Comparison of ENCODE assay signal across 14 cellular contexts in the genomic region with DNA sequence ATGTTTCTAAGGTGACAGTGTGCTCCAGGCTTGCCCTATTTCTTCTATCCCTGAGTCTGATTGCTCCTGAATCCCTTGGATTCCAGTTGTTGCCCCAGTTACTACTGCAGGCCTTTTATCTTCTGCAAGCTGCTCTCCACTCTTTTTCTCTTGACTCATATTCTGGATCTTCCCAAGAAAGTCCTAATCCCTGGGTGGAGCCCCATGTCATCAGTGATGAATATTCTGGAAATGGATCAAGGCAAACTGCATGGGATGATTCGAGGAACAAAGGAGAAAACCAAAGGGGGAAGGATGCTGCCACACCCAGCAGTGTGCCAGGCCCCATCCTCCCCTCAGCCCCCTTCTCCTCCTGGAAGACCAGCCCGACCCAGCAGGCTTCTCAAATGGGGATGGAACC.
"Had no signal": no experiment of that assay in that cellular context is flagged by ENCODE, and none has a peak within 500 bp of the region (broad histone marks: within the 10 kb centered on the region; RNA-seq: fewer than 3 reads in every experiment).

No MANE protein-coding gene starts in this region.

- DNase-seq: activated CD4-positive, alpha-beta memory T cell treated with anti-CD3 and anti-CD28 coated beads, Interleukin-2, amount 10 ng/mL, durations not matched to agents 7 days and 5 days; activated CD8-positive, alpha-beta memory T cell treated with anti-CD3 and anti-CD28 coated beads, Interleukin-2, amount 50 U/mL, for 4 hours; activated naive CD4-positive, alpha-beta T cell; immature natural killer cell; left cardiac atrium; lower lobe of right lung; midbrain; naive thymus-derived CD4-positive, alpha-beta T cell; small intestine; SW 1271; T-helper 9 cell had no signal

- H3K4me1 Mint-ChIP-seq: activated CD4-positive, alpha-beta memory T cell treated with anti-CD3 and anti-CD28 coated beads, Interleukin-2, amount 10 ng/mL, durations not matched to agents 7 days and 5 days; immature natural killer cell had no signal

- H3K27me3 Mint-ChIP-seq: type B pancreatic cell had no signal

- H3K27ac Mint-ChIP-seq: activated CD4-positive, alpha-beta memory T cell treated with anti-CD3 and anti-CD28 coated beads, Interleukin-2, amount 10 ng/mL, durations not matched to agents 7 days and 5 days; activated T-helper 1 cell treated with anti-CD3 and anti-CD28 coated beads, Interleukin-12 subunit alpha, Interleukin-12 subunit beta, Interleukin-2, Interleukin-4 antibody, amounts not matched to agents 30 ng/mL and 10 ng/mL and 1 ng/mL, durations not matched to agents 14 hours and 24 hours and 36 hours; immature natural killer cell; stimulated activated effector memory CD8-positive, alpha-beta T cell treated with anti-CD3 and anti-CD28 coated beads, Interleukin-12 subunit alpha, Interleukin-12 subunit beta, amount 100 ng/mL, for 72 hours; type B pancreatic cell had no signal

- H3K36me3 Mint-ChIP-seq: naive thymus-derived CD4-positive, alpha-beta T cell; stimulated activated effector memory CD8-positive, alpha-beta T cell treated with anti-CD3 and anti-CD28 coated beads, Interleukin-12 subunit alpha, Interleukin-12 subunit beta, amount 100 ng/mL, for 72 hours; type B pancreatic cell had no signal

- H3K4me3 Mint-ChIP-seq: activated CD4-positive, alpha-beta memory T cell treated with anti-CD3 and anti-CD28 coated beads, Interleukin-2, amount 10 ng/mL, durations not matched to agents 7 days and 5 days; activated T-helper 1 cell treated with anti-CD3 and anti-CD28 coated beads, Interleukin-12 subunit alpha, Interleukin-12 subunit beta, Interleukin-2, Interleukin-4 antibody, amounts not matched to agents 30 ng/mL and 10 ng/mL and 1 ng/mL, durations not matched to agents 14 hours and 24 hours and 36 hours; immature natural killer cell; naive thymus-derived CD4-positive, alpha-beta T cell; stimulated activated effector memory CD8-positive, alpha-beta T cell treated with anti-CD3 and anti-CD28 coated beads, Interleukin-12 subunit alpha, Interleukin-12 subunit beta, amount 100 ng/mL, for 72 hours; type B pancreatic cell had no signal

- H3K4me3 ChIP-seq: lower lobe of right lung had no signal

- ATAC-seq: left cardiac atrium; lower lobe of right lung; naive thymus-derived CD4-positive, alpha-beta T cell; stimulated activated effector memory CD8-positive, alpha-beta T cell treated with anti-CD3 and anti-CD28 coated beads, Interleukin-12 subunit alpha, Interleukin-12 subunit beta, amount 100 ng/mL, for 72 hours had no signal

- H3K9me3 ChIP-seq: lower lobe of right lung had no signal
